ENCODE assay signal across 9 cellular contexts in genomic region chr19:2271516-2272103, GRCh38. TPM values are rescaled to one million over a fixed set of nuclear protein-coding genes. Genes with fewer than 3 reads are reported as not detected.
DNase-seq lines count a peak whose midpoint lies in the region; ATAC-seq and TF ChIP-seq lines count a peak whose summit lies in the region.
"Had no signal": no experiment of that assay in that cellular context is flagged by ENCODE, and none has a peak within 500 bp of the region (broad histone marks: within the 10 kb centered on the region; RNA-seq: fewer than 3 reads in every experiment).

No MANE protein-coding gene starts in this region.

- ATAC-seq in central memory CD8-positive, alpha-beta T cell (replicated peaks; ENCODE audit: extremely low read depth, poor library complexity, severe bottlenecking), result no peak
- ATAC-seq in mucosa of descending colon, result no peak
- no peak for ATAC-seq in HG03469 (IDR thresholded peaks at IDR 0.05; ENCODE audit: unreplicated experiment)
- ATAC-seq in HG03457 (IDR thresholded peaks at IDR 0.05; ENCODE audit: unreplicated experiment), result no peak

- CTCF ChIA-PET in OCI-LY7 (lab: Charles Lee; ENCODE audit: unreplicated experiment), result no interaction called here

- H3K4me1 Mint-ChIP-seq in central memory CD8-positive, alpha-beta T cell, result peaks cover 30% of the 10 kb centered on the region

- H3K4me1 ChIP-seq in OCI-LY7 (ENCODE audit: insufficient read depth, low read length, poor library complexity, severe bottlenecking), result peaks cover 41% of the 10 kb centered on the region
- H3K4me1 ChIP-seq in mucosa of descending colon (ENCODE audit: low read depth), result peaks cover 51% of the 10 kb centered on the region

- H3K9me2 ChIP-seq in OCI-LY7 (ENCODE audit: insufficient read depth, low read length), result no peaks in the 10 kb centered on the region

- no peaks in the 10 kb centered on the region for H3K9me3 Mint-ChIP-seq in central memory CD8-positive, alpha-beta T cell

- H3K9me3 ChIP-seq in OCI-LY7 (ENCODE audit: low read length) (no peaks in the 10 kb centered on the region), mucosa of descending colon (no peaks in the 10 kb centered on the region)

- H3K79me2 ChIP-seq in OCI-LY7 (ENCODE audit: insufficient read depth, low read depth, low read length), result peaks cover 60% of the 10 kb centered on the region

- TF ChIP-seq CTCF in OCI-LY7 (conservative IDR thresholded peaks at IDR 0.05; ENCODE audit: low read length) (no peak), mucosa of descending colon (IDR thresholded peaks at IDR 0.05) (no peak)

- H3K4me3 Mint-ChIP-seq in central memory CD8-positive, alpha-beta T cell, result peak overlapping the region; percentile 92

- POLR2A ChIA-PET in OCI-LY7 (lab: Charles Lee), result interaction anchor here (0.5 to 2.7 kb wide), 3 partner anchors 12 to 351 kb away, joined by 5 to 11 read pairs (median 7); no protein-coding TSS in a partner anchor

- DNase-seq in ELR (ENCODE audit: low read depth) (peak; percentile 94), OCI-LY7 (ENCODE audit: low spot score) (no peak), mucosa of descending colon (peak in 2 of 3 donors; percentile 49 to 57), NAMALWA (ENCODE audit: low spot score) (no peak), SHP77 treated with DMSO at 0.1 percent for 48 hours (lab: John Stamatoyannopoulos, UW) (no peak)
- no peak for DNase-seq in central memory CD8-positive, alpha-beta T cell (ENCODE audit: low spot score in 2 of 2)

- BruUV-seq in OCI-LY7 (replicated peaks; lab: Mats Ljungman, UMichigan), result no TSS peak

- peak overlapping the region; percentile 96 for H3K27ac Mint-ChIP-seq in central memory CD8-positive, alpha-beta T cell (ENCODE audit: low read depth)

- H3K4me3 ChIP-seq in OCI-LY7 (ENCODE audit: low read depth, low read length, poor library complexity, severe bottlenecking) (peak overlapping the region; percentile 87), mucosa of descending colon (no peak overlapping the region)

- H3K27me3 Mint-ChIP-seq in central memory CD8-positive, alpha-beta T cell, result no peaks in the 10 kb centered on the region

- intact Hi-C loops in OCI-LY7 (cut with micrococcal nuclease; ENCODE audit: unreplicated experiment), result loop anchor here (2.0 kb wide), 1 partner anchor 57 kb away; the partner anchor contains the start of genes LSM7 and SPPL2B
- intact Hi-C loops in mucosa of descending colon (cut with DNase I, micrococcal nuclease), result loop anchor here (5.0 to 10.0 kb wide), 2 partner anchors 34 to 117 kb away; partner anchors contain the start of genes AP3D1 (in 1 of the 2), PLEKHJ1 (in 1 of the 2) and SF3A2 (in 1 of the 2)

- peaks cover 61% of the 10 kb centered on the region for H3K36me3 ChIP-seq in OCI-LY7 (ENCODE audit: insufficient read depth, low read length)
- H3K36me3 ChIP-seq in mucosa of descending colon (ENCODE audit: low read depth), result no peaks in the 10 kb centered on the region

- H3K36me3 Mint-ChIP-seq in central memory CD8-positive, alpha-beta T cell (ENCODE audit: insufficient read depth), result peaks cover 62% of the 10 kb centered on the region

- peak overlapping the region; percentile 93 for H3K27ac ChIP-seq in OCI-LY7 (ENCODE audit: low read depth, low read length, poor library complexity, severe bottlenecking)

- peaks cover 10% of the 10 kb centered on the region for H4K20me1 ChIP-seq in OCI-LY7 (ENCODE audit: insufficient read depth, low read length)

- H3K4me2 ChIP-seq in OCI-LY7 (ENCODE audit: low read length), result peak overlapping the region; percentile 98

- no peak overlapping the region for H2AFZ ChIP-seq in OCI-LY7 (ENCODE audit: low read length)

RNA-seq across cellular contexts. Expression of gene PEAK3, which starts 10.4 kb away (rescaled TPM):
- not detected in 2 replicates for total RNA-seq in OCI-LY7 (2014; rRNA removed; shearing (Covaris generic))
- total RNA-seq in OCI-LY7 (2022) (0.18 TPM in 1 of 2 replicates, not detected in the other), mucosa of descending colon (1 to 10 TPM in 2 of 3 donors, under 1 TPM in 1; 0.29 to 1.4 (median 1.1) TPM)

RNA-seq across cellular contexts. Expression of gene JSRP1, which starts 15.4 kb away (rescaled TPM):
- total RNA-seq in OCI-LY7 (2014; rRNA removed; shearing (Covaris generic)), result 0.44 and 1.5 TPM in 2 replicates
- total RNA-seq in OCI-LY7 (2022) (13.8 and 15.9 TPM in 2 replicates), mucosa of descending colon (1 to 10 TPM in 1 of 3 donors, under 1 TPM in 2; 0.38 to 2.4 (median 0.87) TPM)
- total RNA-seq: temporal lobe had no signal

RNA-seq across cellular contexts. Expression of gene AMH, which starts 22.5 kb away (rescaled TPM):
- 10.7 and 14.8 TPM in 2 replicates for total RNA-seq in OCI-LY7 (2014; rRNA removed; shearing (Covaris generic))
- total RNA-seq in OCI-LY7 (2022) (45.7 and 49.7 TPM in 2 replicates), mucosa of descending colon (1 to 10 TPM; 2.7 to 5.1 (median 3.8) TPM)

RNA-seq across cellular contexts. Expression of gene SF3A2, which starts 35.0 kb away (rescaled TPM):
- 104 and 124 TPM in 2 replicates for total RNA-seq in OCI-LY7 (2014; rRNA removed; shearing (Covaris generic))
- total RNA-seq in OCI-LY7 (2022), result 206 and 207 TPM in 2 replicates
- total RNA-seq in mucosa of descending colon, result 10 to 100 TPM; 60.6 to 81.2 (median 68.2) TPM

RNA-seq across cellular contexts. Expression of gene PLEKHJ1, which starts 35.5 kb away (rescaled TPM):
- 205 and 221 TPM in 2 replicates for total RNA-seq in OCI-LY7 (2014; rRNA removed; shearing (Covaris generic))
- total RNA-seq in OCI-LY7 (2022) (122 and 129 TPM in 2 replicates), mucosa of descending colon (100 to 1,000 TPM; 132 to 231 (median 189) TPM)

Comparison
In these comparisons a context has a peak if more than half of its experiments do, and no peak if none do; other contexts are left out.
1. DNase-seq: peak in ELR (single experiment) and mucosa of descending colon (2 of 3); none in OCI-LY7 (single experiment), central memory CD8-positive, alpha-beta T cell (0 of 2), NAMALWA (single experiment) and SHP77 treated with DMSO at 0.1 percent for 48 hours (single experiment).